8 cellular contexts compared by ENCODE assay signal in the genomic region with DNA sequence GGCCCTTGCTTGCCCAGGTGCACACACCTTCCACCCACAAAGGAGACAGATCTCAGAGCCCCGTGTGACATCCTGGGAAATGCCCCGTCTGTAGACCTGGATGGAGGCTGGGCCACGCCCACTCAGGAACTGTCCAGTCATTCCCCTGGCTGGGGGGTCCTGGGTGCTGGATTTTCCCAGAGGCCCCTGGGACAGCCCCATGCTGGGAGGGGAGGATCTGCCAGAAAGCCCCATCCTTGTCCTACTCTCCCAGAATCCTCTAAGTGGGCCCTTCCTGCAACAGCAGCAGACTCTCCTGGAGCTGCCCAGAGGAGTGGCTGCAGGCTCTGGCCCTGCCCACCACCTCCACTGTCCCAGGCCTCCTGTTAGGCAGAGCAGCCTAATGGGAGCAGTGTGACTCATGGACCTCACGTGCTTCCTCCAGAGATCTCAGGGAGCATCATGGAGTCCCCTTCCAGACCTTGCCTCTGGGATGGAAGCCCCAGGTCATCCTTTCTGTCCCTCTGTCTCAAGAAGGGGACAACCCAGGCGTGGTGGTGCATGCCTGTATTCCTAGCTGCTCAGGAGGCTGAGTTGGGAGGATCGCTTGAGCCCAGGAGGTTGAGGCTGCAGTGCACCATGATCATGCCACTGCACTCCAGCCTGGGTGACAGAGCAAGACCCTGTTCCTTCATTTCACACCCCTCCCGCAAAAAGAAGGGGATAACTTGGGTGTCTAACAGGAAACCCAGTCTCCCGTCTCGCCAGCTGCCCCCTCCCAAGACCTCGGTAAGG. TPM values are rescaled to one million over a fixed set of nuclear protein-coding genes. Genes with fewer than 3 reads are reported as not detected.
DNase-seq lines count a peak whose midpoint lies in the region; ATAC-seq and TF ChIP-seq lines count a peak whose summit lies in the region.

No MANE protein-coding gene starts in this region.

- DNase-seq in stimulated activated naive CD8-positive, alpha-beta T cell treated with anti-CD3 and anti-CD28 coated beads, Interleukin-15, Interleukin-2, amounts not matched to agents 100 U/mL and 50 U/mL, for 24 hours, result no peak
- DNase-seq in WTC11 (ENCODE audit: low spot score) (no peak), hepatocyte (ENCODE audit: low spot score) (peak; percentile 50), aorta (peak in 1 of 2 donors; percentile 40), SKM-1 (lab: John Stamatoyannopoulos, UW; ENCODE audit: unreplicated experiment) (no peak)

- no peak for TF ChIP-seq CTCF in WTC11 (IDR thresholded peaks at IDR 0.05)
- TF ChIP-seq CTCF in hepatocyte (IDR thresholded peaks at IDR 0.05; ENCODE audit: poor library complexity), result no peak

- no peak overlapping the region for H3K4me2 ChIP-seq in hepatocyte

- intact Hi-C loops in aorta (cut with DNase I), result loop anchor here (2.0 to 5.0 kb wide), 3 partner anchors 50 to 165 kb away; partner anchors contain the start of gene CDKN2AIPNL (in 1 of the 2)

- no peak overlapping the region for H3K4me3 Mint-ChIP-seq in stimulated activated naive CD8-positive, alpha-beta T cell treated with anti-CD3 and anti-CD28 coated beads, Interleukin-15, Interleukin-2, amounts not matched to agents 100 ng/mL and 50 ng/mL, for 24 hours
- H3K4me3 Mint-ChIP-seq in WTC11, result no peak overlapping the region

- H3K4me3 ChIP-seq in hepatocyte (no peak overlapping the region), aorta (ENCODE audit: low read length in 2 of 2) (no peak overlapping the region)

- H3K79me2 ChIP-seq in hepatocyte, result no peaks in the 10 kb centered on the region

- peaks cover 14% of the 10 kb centered on the region for H3K4me1 Mint-ChIP-seq in stimulated activated naive CD8-positive, alpha-beta T cell treated with anti-CD3 and anti-CD28 coated beads, Interleukin-15, Interleukin-2, amounts not matched to agents 100 ng/mL and 50 ng/mL, for 24 hours (ENCODE audit: low read depth)
- H3K4me1 Mint-ChIP-seq in WTC11, result no peaks in the 10 kb centered on the region

- H3K27me3 ChIP-seq in hepatocyte (no peaks in the 10 kb centered on the region), aorta (ENCODE audit: control insufficient read depth in 1 of 2, insufficient read depth in 2 of 2, low read length in 1 of 2) (no peaks in the 10 kb centered on the region)

- no peaks in the 10 kb centered on the region for H3K9me2 ChIP-seq in hepatocyte (replicated peaks; ENCODE audit: insufficient read depth)

- H3K9me3 Mint-ChIP-seq in stimulated activated naive CD8-positive, alpha-beta T cell treated with anti-CD3 and anti-CD28 coated beads, Interleukin-15, Interleukin-2, amounts not matched to agents 100 ng/mL and 50 ng/mL, for 24 hours, result no peaks in the 10 kb centered on the region
- H3K9me3 Mint-ChIP-seq in WTC11, result no peaks in the 10 kb centered on the region

- CTCF ChIA-PET in WTC11 (lab: Charles Lee), result interaction anchor here (1.0 to 5.2 kb wide), 7 partner anchors 9 to 50 kb away, joined by 3 to 37 read pairs (median 4); no protein-coding TSS in a partner anchor

- H2AFZ ChIP-seq in hepatocyte, result no peak overlapping the region

- H3K27ac ChIP-seq in hepatocyte (no peak overlapping the region), aorta (ENCODE audit: low read depth in 1 of 2, low read length in 2 of 2) (no peak overlapping the region)

- peak overlapping the region; percentile 65 for H3K27ac Mint-ChIP-seq in stimulated activated naive CD8-positive, alpha-beta T cell treated with anti-CD3 and anti-CD28 coated beads, Interleukin-15, Interleukin-2, amounts not matched to agents 100 ng/mL and 50 ng/mL, for 24 hours
- peak overlapping the region; percentile 63; the same call in 1 of the 2 replicates for H3K27ac Mint-ChIP-seq in WTC11

- WGBS in hepatocyte (ENCODE audit: low lambda C conversion rate, missing lambda C conversion rate), result 78% methylated on average over 10 of the region's 10 CpGs
- WGBS in aorta, 2 donors, result 63 to 66% methylated on average over 10 of the region's 10 CpGs

- no peaks in the 10 kb centered on the region for H3K27me3 Mint-ChIP-seq in stimulated activated naive CD8-positive, alpha-beta T cell treated with anti-CD3 and anti-CD28 coated beads, Interleukin-15, Interleukin-2, amounts not matched to agents 100 ng/mL and 50 ng/mL, for 24 hours
- no peaks in the 10 kb centered on the region for H3K27me3 Mint-ChIP-seq in WTC11 (ENCODE audit: low read depth)

- H3K4me1 ChIP-seq in hepatocyte (ENCODE audit: insufficient read depth), result no peaks in the 10 kb centered on the region
- H3K4me1 ChIP-seq in aorta (ENCODE audit: control insufficient read depth in 1 of 2, insufficient read depth in 2 of 2, low read length in 2 of 2), result no peaks in the 10 kb centered on the region

- H4K20me1 ChIP-seq in hepatocyte (ENCODE audit: insufficient read depth, poor library complexity, severe bottlenecking), result no peaks in the 10 kb centered on the region

- peaks cover 46% of the 10 kb centered on the region for H3K36me3 Mint-ChIP-seq in stimulated activated naive CD8-positive, alpha-beta T cell treated with anti-CD3 and anti-CD28 coated beads, Interleukin-15, Interleukin-2, amounts not matched to agents 100 ng/mL and 50 ng/mL, for 24 hours (ENCODE audit: low read depth)
- H3K36me3 Mint-ChIP-seq in WTC11, result peaks cover 43% of the 10 kb centered on the region

- no peak for ATAC-seq in stimulated activated naive CD8-positive, alpha-beta T cell treated with anti-CD3 and anti-CD28 coated beads, Interleukin-15, Interleukin-2, amounts not matched to agents 100 U/mL and 50 U/mL, for 24 hours
- ATAC-seq in WTC11 (peak; percentile 8; the same call in 1 of the 2 replicates), aorta (ENCODE audit: low FRiP score) (peak; percentile 5), HG02571 (IDR thresholded peaks at IDR 0.05; ENCODE audit: unreplicated experiment) (no peak), HG03378 (IDR thresholded peaks at IDR 0.05; ENCODE audit: unreplicated experiment) (no peak)

- POLR2A ChIA-PET in WTC11 (lab: Charles Lee), result interaction anchor here (0.6 kb wide), 1 partner anchor 211 kb away, joined by 5 read pairs; no protein-coding TSS in a partner anchor

- H3K9me3 ChIP-seq in hepatocyte (ENCODE audit: low read depth) (no peaks in the 10 kb centered on the region), aorta (ENCODE audit: control insufficient read depth, low read length) (no peaks in the 10 kb centered on the region)

- no peaks in the 10 kb centered on the region for H3K36me3 ChIP-seq in hepatocyte (replicated peaks; ENCODE audit: insufficient read depth, low read depth)
- peaks cover 0 to 18% of the 10 kb centered on the region in 2 donors for H3K36me3 ChIP-seq in aorta (ENCODE audit: control insufficient read depth in 1 of 2, insufficient read depth in 2 of 2, low read length in 1 of 2)

TF ChIP-seq in WTC11, 78 proteins besides CTCF, POLR2A, EP300 and RAD21:
- TF ChIP-seq TCF7 (CRISPR knock-in tag; IDR thresholded peaks at IDR 0.05; ENCODE audit: low read depth), result no peak
- 0 out of 2 replicates have a peak, but pooled peaks have one; percentile 16 for TF ChIP-seq GTF2I (CRISPR knock-in tag; conservative IDR thresholded peaks at IDR 0.05)
TF ChIP-seq in WTC11: peak in this region for 1.

RNA-seq across cellular contexts. Expression of gene JADE2, which starts 51.7 kb away (rescaled TPM):
- total RNA-seq in WTC11 (2021), result 39.4 to 46.2 TPM (median 40.8 TPM) in 3 replicates
- 35.4 and 36.1 TPM in 2 replicates for total RNA-seq in hepatocyte
- 14.9 and 15.2 TPM in 2 replicates for polyA plus RNA-seq in hepatocyte
- 10 to 100 TPM; 39.8 to 60.3 TPM for total RNA-seq in aorta
- polyA plus RNA-seq in aorta, result 10 to 100 TPM in 1 of 2 donors, 1 to 10 TPM in 1; 6.1 to 11.7 TPM

RNA-seq across cellular contexts. Expression of gene SAR1B, which starts 55.4 kb away (rescaled TPM):
- total RNA-seq in WTC11 (2021) (27.2 to 31.3 TPM (median 27.6 TPM) in 3 replicates), hepatocyte (119 and 125 TPM in 2 replicates), aorta (10 to 100 TPM; 48.0 to 64.9 TPM)
- polyA plus RNA-seq in hepatocyte (73.2 and 80.5 TPM in 2 replicates), aorta (10 to 100 TPM; 27.2 to 28.2 TPM)

Comparison
In these comparisons a context has a peak if more than half of its experiments do, and no peak if none do; other contexts are left out.
1. ATAC-seq: peak in WTC11 (single experiment) and aorta (single experiment); none in stimulated activated naive CD8-positive, alpha-beta T cell treated with anti-CD3 and anti-CD28 coated beads, Interleukin-15, Interleukin-2, amounts not matched to agents 100 U/mL and 50 U/mL, for 24 hours (single experiment), HG02571 (single experiment) and HG03378 (single experiment).